ENCODE assay signal across 1 cellular context in the genomic region with DNA sequence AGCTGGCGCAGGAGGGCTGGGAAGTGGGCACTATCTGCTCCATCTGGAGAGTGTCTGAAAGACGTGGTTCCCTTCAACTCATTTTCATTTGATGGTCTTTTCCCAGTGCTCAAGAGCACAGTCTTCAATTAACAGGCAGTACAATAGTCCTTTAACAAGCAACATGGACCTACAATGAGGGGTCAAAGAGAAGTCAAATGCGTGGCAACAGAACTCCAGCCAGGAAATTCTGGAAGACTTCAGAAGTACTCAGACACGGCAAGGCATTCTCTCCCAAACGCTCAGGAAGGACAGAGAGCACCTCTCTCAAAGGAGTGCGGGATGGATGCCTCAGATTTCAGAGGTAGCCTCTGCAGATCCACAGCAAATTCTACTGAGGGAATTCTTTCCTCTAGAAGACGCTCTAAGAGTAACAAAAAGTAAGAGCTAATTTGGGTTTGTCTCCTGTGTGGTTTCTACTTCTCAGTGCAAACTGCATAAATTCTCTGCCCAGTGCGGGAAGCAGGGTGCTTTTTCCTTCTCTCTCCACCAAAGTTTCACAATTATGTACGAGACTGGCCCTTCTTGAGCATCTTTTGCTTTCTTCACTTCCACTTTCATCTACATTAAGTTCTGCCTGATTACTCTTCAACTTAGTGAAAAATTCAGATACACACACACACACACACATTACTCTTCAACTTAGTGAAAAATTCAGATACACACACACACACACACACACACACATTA.
A peak's percentile ranks its signal among the peaks of the same experiment; 100 is the strongest.
TF ChIP-seq lines count a peak whose summit lies in the region.

No MANE protein-coding gene starts in this region.

TF ChIP-seq in HepG2, 621 proteins besides CTCF, POLR2A, EP300 and RAD21:
- TF ChIP-seq, protein P1, sequence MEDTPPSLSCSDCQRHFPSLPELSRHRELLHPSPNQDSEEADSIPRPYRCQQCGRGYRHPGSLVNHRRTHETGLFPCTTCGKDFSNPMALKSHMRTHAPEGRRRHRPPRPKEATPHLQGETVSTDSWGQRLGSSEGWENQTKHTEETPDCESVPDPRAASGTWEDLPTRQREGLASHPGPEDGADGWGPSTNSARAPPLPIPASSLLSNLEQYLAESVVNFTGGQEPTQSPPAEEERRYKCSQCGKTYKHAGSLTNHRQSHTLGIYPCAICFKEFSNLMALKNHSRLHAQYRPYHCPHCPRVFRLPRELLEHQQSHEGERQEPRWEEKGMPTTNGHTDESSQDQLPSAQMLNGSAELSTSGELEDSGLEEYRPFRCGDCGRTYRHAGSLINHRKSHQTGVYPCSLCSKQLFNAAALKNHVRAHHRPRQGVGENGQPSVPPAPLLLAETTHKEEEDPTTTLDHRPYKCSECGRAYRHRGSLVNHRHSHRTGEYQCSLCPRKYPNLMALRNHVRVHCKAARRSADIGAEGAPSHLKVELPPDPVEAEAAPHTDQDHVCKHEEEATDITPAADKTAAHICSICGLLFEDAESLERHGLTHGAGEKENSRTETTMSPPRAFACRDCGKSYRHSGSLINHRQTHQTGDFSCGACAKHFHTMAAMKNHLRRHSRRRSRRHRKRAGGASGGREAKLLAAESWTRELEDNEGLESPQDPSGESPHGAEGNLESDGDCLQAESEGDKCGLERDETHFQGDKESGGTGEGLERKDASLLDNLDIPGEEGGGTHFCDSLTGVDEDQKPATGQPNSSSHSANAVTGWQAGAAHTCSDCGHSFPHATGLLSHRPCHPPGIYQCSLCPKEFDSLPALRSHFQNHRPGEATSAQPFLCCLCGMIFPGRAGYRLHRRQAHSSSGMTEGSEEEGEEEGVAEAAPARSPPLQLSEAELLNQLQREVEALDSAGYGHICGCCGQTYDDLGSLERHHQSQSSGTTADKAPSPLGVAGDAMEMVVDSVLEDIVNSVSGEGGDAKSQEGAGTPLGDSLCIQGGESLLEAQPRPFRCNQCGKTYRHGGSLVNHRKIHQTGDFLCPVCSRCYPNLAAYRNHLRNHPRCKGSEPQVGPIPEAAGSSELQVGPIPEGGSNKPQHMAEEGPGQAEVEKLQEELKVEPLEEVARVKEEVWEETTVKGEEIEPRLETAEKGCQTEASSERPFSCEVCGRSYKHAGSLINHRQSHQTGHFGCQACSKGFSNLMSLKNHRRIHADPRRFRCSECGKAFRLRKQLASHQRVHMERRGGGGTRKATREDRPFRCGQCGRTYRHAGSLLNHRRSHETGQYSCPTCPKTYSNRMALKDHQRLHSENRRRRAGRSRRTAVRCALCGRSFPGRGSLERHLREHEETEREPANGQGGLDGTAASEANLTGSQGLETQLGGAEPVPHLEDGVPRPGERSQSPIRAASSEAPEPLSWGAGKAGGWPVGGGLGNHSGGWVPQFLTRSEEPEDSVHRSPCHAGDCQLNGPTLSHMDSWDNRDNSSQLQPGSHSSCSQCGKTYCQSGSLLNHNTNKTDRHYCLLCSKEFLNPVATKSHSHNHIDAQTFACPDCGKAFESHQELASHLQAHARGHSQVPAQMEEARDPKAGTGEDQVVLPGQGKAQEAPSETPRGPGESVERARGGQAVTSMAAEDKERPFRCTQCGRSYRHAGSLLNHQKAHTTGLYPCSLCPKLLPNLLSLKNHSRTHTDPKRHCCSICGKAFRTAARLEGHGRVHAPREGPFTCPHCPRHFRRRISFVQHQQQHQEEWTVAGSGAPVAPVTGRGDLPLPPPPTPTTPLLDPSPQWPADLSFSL (CRISPR knock-in tag; IDR thresholded peaks at IDR 0.05), result peak; percentile 12; the same call in 1 of the 2 replicates
- TF ChIP-seq TCF7L2 (IDR thresholded peaks at IDR 0.05; ENCODE audit: low read depth, low read length) (no peak), RARA (CRISPR knock-in tag; IDR thresholded peaks at IDR 0.05) (0 out of 2 replicates have a peak, but pooled peaks have one; percentile 14)
